In genomic region chr19:13100031-13100588, GRCh38 we compare ENCODE assay signal across 8 cellular contexts. TPM values are rescaled to one million over a fixed set of nuclear protein-coding genes. Genes with fewer than 3 reads are reported as not detected.
A peak's percentile ranks its signal among the peaks of the same experiment; 100 is the strongest.
DNase-seq lines count a peak whose midpoint lies in the region; ATAC-seq and TF ChIP-seq lines count a peak whose summit lies in the region.

No MANE protein-coding gene starts in this region.

- intact Hi-C loops in ascending aorta (cut with DNase I) (loop anchor here (5.0 kb wide), 1 partner anchor 162 kb away; no protein-coding TSS in a partner anchor), PC-9 (cut with micrococcal nuclease; ENCODE audit: unreplicated experiment) (no loop called here)

- no peak overlapping the region for H3K9ac ChIP-seq in parathyroid adenoma

- CTCF ChIA-PET in PC-9 (lab: Charles Lee): interaction anchor here (0.6 kb wide), 1 partner anchor 99 kb away, joined by 3 read pairs; no protein-coding TSS in a partner anchor

- peaks cover 14 to 32% of the 10 kb centered on the region in 2 donors for H3K4me1 ChIP-seq in ascending aorta
- peaks cover 9% of the 10 kb centered on the region for H3K4me1 ChIP-seq in parathyroid adenoma
- peaks cover 5% of the 10 kb centered on the region; the same call in 1 of the 2 replicates for H3K4me1 ChIP-seq in PC-9 (replicated peaks; ENCODE audit: insufficient read depth)

- TF ChIP-seq CTCF in GM06990 (IDR thresholded peaks at IDR 0.05; ENCODE audit: insufficient read depth, low read length, poor library complexity, severe bottlenecking) (no peak), ascending aorta (IDR thresholded peaks at IDR 0.05) (no peak), parathyroid adenoma (IDR thresholded peaks at IDR 0.05) (no peak), PC-9 (conservative IDR thresholded peaks at IDR 0.05) (no peak), omental fat pad (IDR thresholded peaks at IDR 0.05) (no peak)

- H4K20me1 ChIP-seq in PC-9 (ENCODE audit: insufficient read depth): peaks cover 5% of the 10 kb centered on the region; the same call in 1 of the 2 replicates

- H3K4me3 ChIP-seq in GM06990 (replicated peaks; ENCODE audit: low read depth, low read length) (no peak overlapping the region), ascending aorta (peak overlapping the region in 1 of 2 donors; percentile 67), parathyroid adenoma (ENCODE audit: low read depth, low read length) (no peak overlapping the region), PC-9 (no peak overlapping the region)

- H3K9me2 ChIP-seq in PC-9 (ENCODE audit: insufficient read depth): no peaks in the 10 kb centered on the region

- H2AFZ ChIP-seq in parathyroid adenoma (no peak overlapping the region), PC-9 (no peak overlapping the region)

- peak; percentile 85 for DNase-seq in GM06990 (ENCODE audit: extremely low read depth, insufficient read length)
- peak; percentile 47 for DNase-seq in RKO (ENCODE audit: low spot score)
- DNase-seq in ascending aorta (ENCODE audit: low spot score in 2 of 2): peak in 1 of 2 donors; percentile 65
- DNase-seq in NCI-H1417 (lab: John Stamatoyannopoulos, UW): no peak
- no peak for DNase-seq in PC-9
- no peak for DNase-seq in HuH-7.5 (ENCODE audit: low spot score)
- DNase-seq in omental fat pad (ENCODE audit: low spot score): no peak

- POLR2A ChIA-PET in PC-9 (lab: Charles Lee; ENCODE audit: unreplicated experiment): no interaction called here

- no TSS peak for BruUV-seq in PC-9 (replicated peaks; lab: Mats Ljungman, UMichigan)

- H3K4me2 ChIP-seq in parathyroid adenoma (ENCODE audit: low read length): no peak overlapping the region
- no peak overlapping the region for H3K4me2 ChIP-seq in PC-9

- H3K36me3 ChIP-seq in GM06990 (ENCODE audit: control insufficient read depth, insufficient read depth, low read length) (no peaks in the 10 kb centered on the region), ascending aorta (peaks cover 6 to 9% of the 10 kb centered on the region in 2 donors), parathyroid adenoma (ENCODE audit: control insufficient read depth, insufficient read depth, low read length) (no peaks in the 10 kb centered on the region), PC-9 (ENCODE audit: low read depth) (no peaks in the 10 kb centered on the region)

- no peaks in the 10 kb centered on the region for H3K79me2 ChIP-seq in parathyroid adenoma
- H3K79me2 ChIP-seq in PC-9 (ENCODE audit: low read depth): no peaks in the 10 kb centered on the region

- H3K27me3 ChIP-seq in GM06990 (replicated peaks; ENCODE audit: control insufficient read depth, insufficient read depth, low read length): no peaks in the 10 kb centered on the region; the same call in 1 of the 2 replicates
- H3K27me3 ChIP-seq in ascending aorta: no peaks in the 10 kb centered on the region
- no peaks in the 10 kb centered on the region for H3K27me3 ChIP-seq in parathyroid adenoma (ENCODE audit: control insufficient read depth, insufficient read depth, low read length)
- no peaks in the 10 kb centered on the region for H3K27me3 ChIP-seq in PC-9 (ENCODE audit: insufficient read depth, low read depth)

- H3K27ac ChIP-seq in ascending aorta (peak overlapping the region; percentile 70 to 73), parathyroid adenoma (peak overlapping the region; percentile 51), PC-9 (no peak overlapping the region)

- H3K9me3 ChIP-seq in ascending aorta (no peaks in the 10 kb centered on the region), parathyroid adenoma (ENCODE audit: control insufficient read depth, low read length) (no peaks in the 10 kb centered on the region), PC-9 (ENCODE audit: insufficient read depth, low read depth) (no peaks in the 10 kb centered on the region)

- no peaks in the 10 kb centered on the region; the same call in 1 of the 2 replicates for H3F3A ChIP-seq in PC-9 (ENCODE audit: insufficient read depth, low read depth)

- no peak for ATAC-seq in omental fat pad (ENCODE audit: low FRiP score)

RNA-seq across cellular contexts. Expression of gene LYL1, which starts 2.5 kb away (rescaled TPM):
- total RNA-seq in ascending aorta (46.7 TPM), PC-9 (2021) (0.24 TPM in 1 of 2 replicates, not detected in the other), omental fat pad (10 to 100 TPM in 3 of 4 donors, 1 to 10 TPM in 1; 5.5 to 29.9 (median 20.5) TPM)

RNA-seq across cellular contexts. Expression of gene TRMT1, which starts 16.4 kb away (rescaled TPM):
- total RNA-seq in ascending aorta: 17.3 TPM
- 44.1 and 51.1 TPM in 2 replicates for total RNA-seq in PC-9 (2021)
- total RNA-seq in omental fat pad: 10 to 100 TPM; 27.0 to 70.5 (median 39.2) TPM

RNA-seq across cellular contexts. Expression of gene NACC1, which starts 18.0 kb away (rescaled TPM):
- total RNA-seq in ascending aorta: 35.5 TPM
- total RNA-seq in PC-9 (2021): 101 and 133 TPM in 2 replicates
- 10 to 100 TPM; 12.0 to 44.7 (median 23.0) TPM for total RNA-seq in omental fat pad

RNA-seq across cellular contexts. Expression of gene STX10, which starts 50.1 kb away (rescaled TPM):
- total RNA-seq in ascending aorta (31.6 TPM), PC-9 (2021) (86.2 and 89.6 TPM in 2 replicates), omental fat pad (10 to 100 TPM; 41.0 to 97.6 (median 53.9) TPM)

RNA-seq across cellular contexts. Expression of gene IER2, which starts 50.1 kb away (rescaled TPM):
- total RNA-seq in ascending aorta (907 TPM), PC-9 (2021) (72.7 and 95.5 TPM in 2 replicates), omental fat pad (100 to 1,000 TPM; 110 to 253 (median 210) TPM)

Comparison
In these comparisons a context has a peak if more than half of its experiments do, and no peak if none do; other contexts are left out.
1. DNase-seq: peak in GM06990 (single experiment) and RKO (single experiment); none in NCI-H1417 (0 of 3), PC-9 (0 of 2), HuH-7.5 (single experiment) and omental fat pad (single experiment).